14 cellular contexts compared by ENCODE assay signal in the genomic region with DNA sequence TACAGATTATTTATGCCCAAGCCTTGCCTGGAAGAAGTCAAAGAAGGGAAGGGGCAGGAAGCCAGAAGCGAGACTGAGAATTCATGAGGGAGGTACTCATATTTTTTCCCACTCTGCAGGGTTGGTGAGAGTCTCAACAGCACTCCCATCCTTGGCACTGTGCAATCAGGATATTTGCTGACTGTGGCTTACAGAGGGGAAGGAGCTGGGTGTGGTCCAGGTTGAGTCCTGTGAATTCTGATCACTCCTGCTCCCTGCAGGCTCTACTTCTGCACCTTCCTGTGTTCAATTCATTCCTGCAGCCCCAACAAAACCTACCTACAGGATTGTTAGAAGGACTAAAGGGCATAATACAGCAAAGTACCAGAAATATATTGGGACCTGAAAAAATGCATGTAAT.
DNase-seq lines count a peak whose midpoint lies in the region; ATAC-seq and TF ChIP-seq lines count a peak whose summit lies in the region.
"Had no signal": no experiment of that assay in that cellular context is flagged by ENCODE, and none has a peak within 500 bp of the region (broad histone marks: within the 10 kb centered on the region; RNA-seq: fewer than 3 reads in every experiment).

No MANE protein-coding gene starts in this region.

- H3K4me3 ChIP-seq in colonic mucosa (no peak overlapping the region), mucosa of descending colon (no peak overlapping the region), transverse colon (no peak overlapping the region), spleen (no peak overlapping the region)
- H3K4me3 ChIP-seq: BLaER1 treated with 17β-estradiol and CSF1 and Interleukin-3, amounts not matched to agents 10 nM and 100 nM; HAP-1 had no signal

- no peaks in the 10 kb centered on the region for H3K9me3 ChIP-seq in colonic mucosa
- H3K9me3 ChIP-seq in mucosa of descending colon = no peaks in the 10 kb centered on the region
- H3K9me3 ChIP-seq in transverse colon = no peaks in the 10 kb centered on the region
- no peaks in the 10 kb centered on the region for H3K9me3 ChIP-seq in spleen
- H3K9me3 ChIP-seq: BLaER1 treated with 17β-estradiol and CSF1 and Interleukin-3, amounts not matched to agents 10 nM and 100 nM; HAP-1 had no signal

- intact Hi-C loops in colonic mucosa (cut with DNase I) = loop anchor here (5.0 to 10.0 kb wide), 3 partner anchors 180 to 962 kb away; no protein-coding TSS in a partner anchor
- intact Hi-C loops in mucosa of descending colon (cut with DNase I, micrococcal nuclease) = loop anchor here in 1 of 2 donors (10.0 kb wide), 1 partner anchor 960 kb away; no protein-coding TSS in a partner anchor
- intact Hi-C loops in transverse colon (cut with DNase I; ENCODE audit: low total_unique reads) = loop anchor here (5.0 kb wide), 1 partner anchor 962 kb away; no protein-coding TSS in a partner anchor
- intact Hi-C loops in spleen (cut with DNase I; ENCODE audit: low total_unique reads) = loop anchor here (10.0 kb wide), 2 partner anchors 180 to 960 kb away; no protein-coding TSS in a partner anchor

- WGBS in transverse colon (ENCODE audit: low coverage in 1 of 2), 2 donors = 59% methylated on average over 1 of the region's 1 CpG; no CpG with 5 or more reads in 1 of the 2 donors
- 72 to 89% (median 74%) methylated on average over 1 of the region's 1 CpG for WGBS in spleen, 5 donors

- H3K27ac ChIP-seq in colonic mucosa = no peak overlapping the region
- H3K27ac ChIP-seq in transverse colon = no peak overlapping the region
- no peak overlapping the region for H3K27ac ChIP-seq in spleen
- H3K27ac ChIP-seq: BLaER1 treated with 17β-estradiol and CSF1 and Interleukin-3, amounts not matched to agents 10 nM and 100 nM had no signal

- in situ Hi-C loops in transverse colon (cut with MboI; ENCODE audit: low pct_ligation_motif_present in 1 of 4, low pct_unique_long_range_greater_than_20kb in 1 of 4, low sequenced_read_pairs in 3 of 4) = loop anchor here (10.0 kb wide), 2 partner anchors 960 to 970 kb away; no protein-coding TSS in a partner anchor

- H3K36me3 ChIP-seq in colonic mucosa (no peaks in the 10 kb centered on the region), mucosa of descending colon (ENCODE audit: low read depth) (no peaks in the 10 kb centered on the region), transverse colon (no peaks in the 10 kb centered on the region), spleen (no peaks in the 10 kb centered on the region)
- H3K36me3 ChIP-seq: BLaER1 treated with 17β-estradiol and CSF1 and Interleukin-3, amounts not matched to agents 10 nM and 100 nM; HAP-1 had no signal

- H3K4me1 Mint-ChIP-seq in progenitor cell of endocrine pancreas (ENCODE audit: low read depth) = no peaks in the 10 kb centered on the region
- H3K4me1 Mint-ChIP-seq: CD4-positive, alpha-beta memory T cell had no signal

- no peaks in the 10 kb centered on the region for H3K9me3 Mint-ChIP-seq in progenitor cell of endocrine pancreas (ENCODE audit: low read depth)
- H3K9me3 Mint-ChIP-seq: CD4-positive, alpha-beta memory T cell had no signal

- no peak overlapping the region for H3K4me3 Mint-ChIP-seq in progenitor cell of endocrine pancreas (ENCODE audit: low read depth)
- H3K4me3 Mint-ChIP-seq: CD4-positive, alpha-beta memory T cell had no signal

- peak; percentile 18 for ATAC-seq in mucosa of descending colon
- ATAC-seq in GM18867 (IDR thresholded peaks at IDR 0.05; ENCODE audit: unreplicated experiment) = no peak

- DNase-seq in NCI-H748 (lab: John Stamatoyannopoulos, UW; ENCODE audit: unreplicated experiment) (peak; percentile 24), NCI-H748 treated with DMSO at 0.1 percent for 48 hours (lab: John Stamatoyannopoulos, UW) (no peak), colonic mucosa (peak; percentile 27), mucosa of descending colon (peak in 1 of 3 donors; percentile 28), transverse colon (peak; percentile 18), progenitor cell of endocrine pancreas (ENCODE audit: low spot score, unreplicated experiment) (no peak), spleen (no peak)
- DNase-seq: ACHN; CD4-positive, alpha-beta memory T cell; DND-41; GF-D8 had no signal

- no peak overlapping the region for H3K27ac Mint-ChIP-seq in progenitor cell of endocrine pancreas
- H3K27ac Mint-ChIP-seq: CD4-positive, alpha-beta memory T cell had no signal

- TF ChIP-seq POLR2A in transverse colon (IDR thresholded peaks at IDR 0.05) (no peak), spleen (IDR thresholded peaks at IDR 0.05) (no peak)

- TF ChIP-seq EP300 in transverse colon (IDR thresholded peaks at IDR 0.05; ENCODE audit: low read depth) = no peak

- no peak overlapping the region for H3K9ac ChIP-seq in colonic mucosa (ENCODE audit: low read depth in 2 of 2, low read length in 2 of 2)
- H3K9ac ChIP-seq: BLaER1 treated with 17β-estradiol and CSF1 and Interleukin-3, amounts not matched to agents 10 nM and 100 nM had no signal

- peaks cover 15% of the 10 kb centered on the region for H3K27me3 Mint-ChIP-seq in progenitor cell of endocrine pancreas

- TF ChIP-seq CTCF in colonic mucosa (IDR thresholded peaks at IDR 0.05) = no peak
- no peak for TF ChIP-seq CTCF in mucosa of descending colon (IDR thresholded peaks at IDR 0.05)
- TF ChIP-seq CTCF in transverse colon (IDR thresholded peaks at IDR 0.05) = no peak
- no peak for TF ChIP-seq CTCF in progenitor cell of endocrine pancreas (IDR thresholded peaks at IDR 0.05; ENCODE audit: unreplicated experiment)
- TF ChIP-seq CTCF in spleen (IDR thresholded peaks at IDR 0.05 in 8 of 11, conservative IDR thresholded peaks at IDR 0.05 in 3 of 11) = no peak

- H3K27me3 ChIP-seq in colonic mucosa = no peaks in the 10 kb centered on the region
- no peaks in the 10 kb centered on the region for H3K27me3 ChIP-seq in transverse colon
- peaks cover 0 to 7% (median 3%) of the 10 kb centered on the region in 7 donors for H3K27me3 ChIP-seq in spleen (replicated peaks in 1 of 7)

- H3K4me1 ChIP-seq in colonic mucosa = no peaks in the 10 kb centered on the region
- H3K4me1 ChIP-seq in mucosa of descending colon (ENCODE audit: low read depth) = no peaks in the 10 kb centered on the region
- H3K4me1 ChIP-seq in transverse colon = peaks cover 1 to 4% (median 3%) of the 10 kb centered on the region in 4 donors
- H3K4me1 ChIP-seq in spleen = peaks cover 0 to 13% (median 5%) of the 10 kb centered on the region in 6 donors

- H3K36me3 Mint-ChIP-seq in progenitor cell of endocrine pancreas (ENCODE audit: insufficient read depth) = no peaks in the 10 kb centered on the region
- H3K36me3 Mint-ChIP-seq: CD4-positive, alpha-beta memory T cell had no signal

Comparison
In these comparisons a context has a peak if more than half of its experiments do, and no peak if none do; other contexts are left out.
1. DNase-seq: peak in NCI-H748 (single experiment), colonic mucosa (single experiment) and transverse colon (single experiment); none in NCI-H748 treated with DMSO at 0.1 percent for 48 hours (single experiment), progenitor cell of endocrine pancreas (single experiment) and spleen (single experiment).